32 cellular contexts compared by ENCODE assay signal in the genomic region with DNA sequence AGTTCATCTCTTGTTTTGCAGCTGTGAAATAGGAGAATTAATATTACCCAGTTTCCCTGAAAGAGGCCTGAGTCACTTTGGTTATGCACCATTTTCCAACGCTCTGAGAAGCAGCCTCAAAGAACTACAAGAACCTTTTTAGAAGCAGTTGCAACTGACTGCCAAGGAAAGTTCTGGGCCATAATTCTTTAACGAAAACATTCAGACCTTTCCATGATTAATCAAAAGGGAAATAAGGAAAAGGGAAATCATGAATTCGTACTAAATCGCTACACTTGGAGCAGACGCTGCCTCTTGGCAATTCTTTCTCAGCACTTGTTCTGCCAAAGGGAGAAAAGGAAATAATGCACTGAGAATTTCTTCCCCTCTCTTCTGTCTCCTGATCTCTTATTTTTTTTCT.
A peak's percentile ranks its signal among the peaks of the same experiment; 100 is the strongest.
DNase-seq lines count a peak whose midpoint lies in the region; ATAC-seq and TF ChIP-seq lines count a peak whose summit lies in the region.
"Had no signal": no experiment of that assay in that cellular context is flagged by ENCODE, and none has a peak within 500 bp of the region (broad histone marks: within the 10 kb centered on the region; RNA-seq: fewer than 3 reads in every experiment).

No MANE protein-coding gene starts in this region.

- TF ChIP-seq POLR2A in stomach (IDR thresholded peaks at IDR 0.05): no peak

- TF ChIP-seq CTCF in coronary artery (IDR thresholded peaks at IDR 0.05) (no peak), stomach (IDR thresholded peaks at IDR 0.05) (no peak)

- H3K36me3 ChIP-seq in stomach: no peaks in the 10 kb centered on the region
- H3K36me3 ChIP-seq: transverse colon had no signal

- no peak for TF ChIP-seq EP300 in stomach (IDR thresholded peaks at IDR 0.05)

- H3K27ac ChIP-seq in angular gyrus (ENCODE audit: low read depth, low read length): peak overlapping the region; percentile 56
- H3K27ac ChIP-seq in coronary artery: peak overlapping the region; percentile 1 to 68
- H3K27ac ChIP-seq in stomach: peak overlapping the region in 3 of 5 donors; percentile 30 to 75 (median 69)
- H3K27ac ChIP-seq: foreskin keratinocyte, skin epidermis had no signal

- 39 to 70% (median 65%) methylated on average over 5 of the region's 5 CpGs for WGBS in stomach, 5 donors

- DNase-seq in coronary artery (ENCODE audit: low spot score) (no peak), medulla oblongata (ENCODE audit: extremely low spot score) (peak; percentile 74), stomach (no peak), DMS79 (lab: John Stamatoyannopoulos, UW) (no peak), retina (no peak), iPS-NIHi11 (ENCODE audit: low spot score) (no peak)
- DNase-seq: activated CD4-positive, alpha-beta memory T cell treated with anti-CD3 and anti-CD28 coated beads, Interleukin-2, amount 10 ng/mL, durations not matched to agents 7 days and 5 days; activated CD4-positive, CD25-positive, alpha-beta regulatory T cell treated with anti-CD3 and anti-CD28 coated beads, Interleukin-2, amount 50 U/mL, for 72 hours; activated CD8-positive, alpha-beta memory T cell treated with anti-CD3 and anti-CD28 coated beads, Interleukin-2, amount 50 U/mL, for 48 hours; activated naive CD4-positive, alpha-beta T cell treated with anti-CD3 and anti-CD28 coated beads, Interleukin-2, amount 10 ng/mL, durations not matched to agents 7 days and 5 days; AML-193; amniotic stem cell; CD4-positive, alpha-beta T cell; central memory CD4-positive, alpha-beta T cell; DND-41; foreskin keratinocyte; GF-D8; left colon; mesenchymal stem cell; NCI-H1436 treated with DMSO at 0.1 percent for 48 hours; NCI-H2081 treated with DMSO at 0.1 percent for 48 hours; NCI-H748 treated with DMSO at 0.1 percent for 48 hours; posterior cingulate gyrus; SHP77 treated with DMSO at 0.1 percent for 48 hours; stimulated activated naive CD4-positive, alpha-beta T cell; T-helper 2 cell; transverse colon had no signal

- ATAC-seq in GM19035 (IDR thresholded peaks at IDR 0.05; ENCODE audit: unreplicated experiment): no peak
- ATAC-seq: esophagus mucosa, foreskin keratinocyte, left colon, Panc1 had no signal

- intact Hi-C loops in stomach (cut with DNase I; ENCODE audit: low total_unique reads): no loop called here

- H3K27me3 ChIP-seq in stomach: no peaks in the 10 kb centered on the region
- H3K27me3 ChIP-seq: transverse colon had no signal

- no peaks in the 10 kb centered on the region for H3K9me3 ChIP-seq in stomach
- H3K9me3 ChIP-seq: transverse colon had no signal

- H3K4me3 ChIP-seq in coronary artery (no peak overlapping the region), stomach (no peak overlapping the region)
- H3K4me3 ChIP-seq: skin epidermis, transverse colon had no signal

- H3K4me1 ChIP-seq in stomach: peaks cover 0 to 66% (median 24%) of the 10 kb centered on the region in 4 donors
- H3K4me1 ChIP-seq: foreskin keratinocyte had no signal
